In the genomic region with DNA sequence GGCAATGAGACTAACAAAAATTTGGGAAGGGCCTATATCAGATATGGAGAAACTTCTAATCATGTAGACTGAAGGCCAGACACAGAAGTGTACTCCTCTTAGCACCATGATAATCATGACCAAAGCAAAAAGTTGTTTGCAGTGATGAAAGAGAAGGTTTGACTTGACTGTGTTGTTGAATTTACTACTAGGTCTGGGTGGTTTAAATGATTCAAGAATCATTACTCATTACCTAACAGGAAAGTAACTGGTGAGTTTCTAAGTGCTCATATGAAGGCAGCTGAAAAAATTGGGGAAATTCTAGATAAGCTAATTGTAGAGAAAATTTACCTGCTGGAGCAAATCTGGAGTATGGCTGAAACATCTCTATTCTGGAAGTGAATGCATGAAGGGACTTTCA, we compare ENCODE assay signal across 14 cellular contexts.
"Had no signal": no experiment of that assay in that cellular context is flagged by ENCODE, and none has a peak within 500 bp of the region (broad histone marks: within the 10 kb centered on the region; RNA-seq: fewer than 3 reads in every experiment).

No MANE protein-coding gene starts in this region.

- ATAC-seq: activated naive CD4-positive, alpha-beta T cell treated with anti-CD3 and anti-CD28 coated beads, Interleukin-2, amount 50 U/mL, for 72 hours; activated T-cell treated with anti-CD3 and anti-CD28 coated beads, Interleukin-2, amount 50 U/mL, for 72 hours; naive thymus-derived CD8-positive, alpha-beta T cell; stimulated activated naive CD8-positive, alpha-beta T cell treated with anti-CD3 and anti-CD28 coated beads, Interleukin-15, amount 100 ng/mL, for 72 hours had no signal

- DNase-seq: activated CD4-positive, alpha-beta T cell treated with anti-CD3 and anti-CD28 coated beads, Interleukin-2, amount 10 ng/mL, durations not matched to agents 7 days and 5 days; activated CD4-positive, CD25-positive, alpha-beta regulatory T cell; activated CD8-positive, alpha-beta memory T cell treated with anti-CD3 and anti-CD28 coated beads, Interleukin-2, amount 50 U/mL, for 48 hours; activated gamma-delta T cell; activated T-cell treated with anti-CD3 and anti-CD28 coated beads, Interleukin-2, amount 50 U/mL, for 72 hours; amniotic stem cell; cortex of kidney; effector CD4-positive, alpha-beta T cell; head of caudate nucleus; immature natural killer cell; naive thymus-derived CD8-positive, alpha-beta T cell; stimulated activated CD4-positive, alpha-beta T cell treated with anti-CD3 and anti-CD28 coated beads, Interleukin-1b, Interleukin-23, amount 100 ng/mL, for 48 hours; stimulated activated naive CD8-positive, alpha-beta T cell treated with anti-CD3 and anti-CD28 coated beads, Interleukin-15, amount 100 ng/mL, for 72 hours had no signal
